ENCODE assay signal across 25 cellular contexts in genomic region chr3:126350502-126351085, GRCh38. TPM values are rescaled to one million over a fixed set of nuclear protein-coding genes. Genes with fewer than 3 reads are reported as not detected.
A peak's percentile ranks its signal among the peaks of the same experiment; 100 is the strongest.
DNase-seq lines count a peak whose midpoint lies in the region; ATAC-seq and TF ChIP-seq lines count a peak whose summit lies in the region.
"Had no signal": no experiment of that assay in that cellular context is flagged by ENCODE, and none has a peak within 500 bp of the region (broad histone marks: within the 10 kb centered on the region; RNA-seq: fewer than 3 reads in every experiment).

No MANE protein-coding gene starts in this region.

- peaks cover 3% of the 10 kb centered on the region for H3K4me1 Mint-ChIP-seq in stimulated activated memory B cell treated with anti-CD40 and anti-IgM and Interleukin-4, amounts not matched to agents 10 μg/mL and 1 μg/mL and 100 μg/mL, for 72 hours
- peaks cover 3 to 4% of the 10 kb centered on the region in 2 donors for H3K4me1 Mint-ChIP-seq in effector memory CD8-positive, alpha-beta T cell (ENCODE audit: low read depth in 2 of 2)
- H3K4me1 Mint-ChIP-seq: stimulated activated effector memory CD8-positive, alpha-beta T cell treated with anti-CD3 and anti-CD28 coated beads, Interleukin-12 subunit alpha, Interleukin-12 subunit beta, amount 100 ng/mL, for 72 hours had no signal

- peaks cover 29% of the 10 kb centered on the region for H3K27me3 Mint-ChIP-seq in stimulated activated memory B cell treated with anti-CD40 and anti-IgM and Interleukin-4, amounts not matched to agents 10 μg/mL and 1 μg/mL and 100 μg/mL, for 72 hours
- peaks cover 6 to 25% of the 10 kb centered on the region in 2 donors for H3K27me3 Mint-ChIP-seq in effector memory CD8-positive, alpha-beta T cell

- H3K27ac ChIP-seq in right atrium auricular region (peak overlapping the region; percentile 97), left lung (no peak overlapping the region), skeletal muscle tissue (ENCODE audit: low read depth, low read length) (no peak overlapping the region)
- H3K27ac ChIP-seq: brain microvascular endothelial cell, C4-2B, GM23248, VCaP had no signal

- H3K4me1 ChIP-seq in right atrium auricular region = peaks cover 0 to 92% of the 10 kb centered on the region in 2 donors
- peaks cover 18 to 33% of the 10 kb centered on the region in 2 donors for H3K4me1 ChIP-seq in left lung
- H3K4me1 ChIP-seq in skeletal muscle tissue (ENCODE audit: control insufficient read depth in 3 of 3, insufficient read depth in 3 of 3, low read length in 3 of 3) = peaks cover 43 to 100% (median 100%) of the 10 kb centered on the region in 3 donors

- no peaks in the 10 kb centered on the region for H3K36me3 Mint-ChIP-seq in stimulated activated memory B cell treated with anti-CD40 and anti-IgM and Interleukin-4, amounts not matched to agents 10 μg/mL and 1 μg/mL and 100 μg/mL, for 72 hours
- H3K36me3 Mint-ChIP-seq in effector memory CD8-positive, alpha-beta T cell (ENCODE audit: insufficient read depth) = no peaks in the 10 kb centered on the region
- H3K36me3 Mint-ChIP-seq: activated naive CD8-positive, alpha-beta T cell; stimulated activated effector memory CD8-positive, alpha-beta T cell treated with anti-CD3 and anti-CD28 coated beads, Interleukin-12 subunit alpha, Interleukin-12 subunit beta, amount 100 ng/mL, for 72 hours had no signal

- H3K36me3 ChIP-seq in right atrium auricular region = peaks cover 55% of the 10 kb centered on the region
- peaks cover 0 to 19% of the 10 kb centered on the region in 2 donors for H3K36me3 ChIP-seq in left lung
- peaks cover 16 to 44% (median 22%) of the 10 kb centered on the region in 3 donors for H3K36me3 ChIP-seq in skeletal muscle tissue (ENCODE audit: control insufficient read depth in 3 of 3, insufficient read depth in 3 of 3, low read length in 3 of 3)
- H3K36me3 ChIP-seq: brain microvascular endothelial cell had no signal

- no peak overlapping the region for H3K4me3 ChIP-seq in right atrium auricular region
- no peak overlapping the region for H3K4me3 ChIP-seq in left lung
- H3K4me3 ChIP-seq in skeletal muscle tissue (ENCODE audit: low read length in 3 of 3) = peak overlapping the region in 2 of 3 donors; percentile 41 to 47
- H3K4me3 ChIP-seq: GM23248 had no signal

- H3K27me3 ChIP-seq in right atrium auricular region = no peaks in the 10 kb centered on the region
- peaks cover 0 to 19% of the 10 kb centered on the region in 2 donors for H3K27me3 ChIP-seq in left lung
- no peaks in the 10 kb centered on the region for H3K27me3 ChIP-seq in skeletal muscle tissue (ENCODE audit: control insufficient read depth in 3 of 3, insufficient read depth in 3 of 3, low read length in 3 of 3)
- H3K27me3 ChIP-seq: brain microvascular endothelial cell had no signal

- ATAC-seq in Right ventricle myocardium inferior = no peak
- peak; percentile 7 for ATAC-seq in left lung
- ATAC-seq in stimulated activated memory B cell treated with anti-CD40 and anti-IgM and Interleukin-4, amounts not matched to agents 10 μg/mL and 1 μg/mL and 100 μg/mL, for 72 hours = no peak
- no peak for ATAC-seq in effector memory CD8-positive, alpha-beta T cell (replicated peaks)
- no peak for ATAC-seq in GM19324 (IDR thresholded peaks at IDR 0.05; ENCODE audit: low FRiP score, unreplicated experiment)
- ATAC-seq: stimulated activated effector memory CD8-positive, alpha-beta T cell treated with anti-CD3 and anti-CD28 coated beads, Interleukin-12 subunit alpha, Interleukin-12 subunit beta, amount 100 ng/mL, for 72 hours had no signal

- DNase-seq in right atrium auricular region (ENCODE audit: low spot score) = no peak
- DNase-seq in Right ventricle myocardium inferior (ENCODE audit: missing footprints) = no peak
- DNase-seq in left lung = peak; percentile 27 to 54
- DNase-seq in GM20000 (ENCODE audit: low spot score) = no peak
- no peak for DNase-seq in effector memory CD8-positive, alpha-beta T cell
- DNase-seq: ACHN; activated CD8-positive, alpha-beta memory T cell treated with anti-CD3 and anti-CD28 coated beads for 24 hours; brain microvascular endothelial cell; GM23248; Kasumi-1; NCI-H1417; NCI-H524 treated with DMSO at 0.1 percent for 48 hours; nephron progenitor cell; SIG-M5 had no signal

- intact Hi-C loops in Right ventricle myocardium inferior (cut with DNase I) (no loop called here), left lung (cut with DNase I) (no loop called here)

- H3K27ac Mint-ChIP-seq in stimulated activated memory B cell treated with anti-CD40 and anti-IgM and Interleukin-4, amounts not matched to agents 10 μg/mL and 1 μg/mL and 100 μg/mL, for 72 hours = no peak overlapping the region
- H3K27ac Mint-ChIP-seq in effector memory CD8-positive, alpha-beta T cell = no peak overlapping the region
- H3K27ac Mint-ChIP-seq: activated naive CD8-positive, alpha-beta T cell; nephron progenitor cell; stimulated activated effector memory CD8-positive, alpha-beta T cell treated with anti-CD3 and anti-CD28 coated beads, Interleukin-12 subunit alpha, Interleukin-12 subunit beta, amount 100 ng/mL, for 72 hours had no signal

- no peak overlapping the region for H3K4me3 Mint-ChIP-seq in stimulated activated memory B cell treated with anti-CD40 and anti-IgM and Interleukin-4, amounts not matched to agents 10 μg/mL and 1 μg/mL and 100 μg/mL, for 72 hours
- no peak overlapping the region for H3K4me3 Mint-ChIP-seq in effector memory CD8-positive, alpha-beta T cell
- H3K4me3 Mint-ChIP-seq: activated naive CD8-positive, alpha-beta T cell; nephron progenitor cell; stimulated activated effector memory CD8-positive, alpha-beta T cell treated with anti-CD3 and anti-CD28 coated beads, Interleukin-12 subunit alpha, Interleukin-12 subunit beta, amount 100 ng/mL, for 72 hours had no signal

- peak overlapping the region in 1 of 3 donors; percentile 66 for H3K9ac ChIP-seq in skeletal muscle tissue (ENCODE audit: low read depth in 1 of 3, low read length in 3 of 3)
- H3K9ac ChIP-seq: GM23248 had no signal

- no peak for TF ChIP-seq CTCF in right atrium auricular region (IDR thresholded peaks at IDR 0.05)
- no peak for TF ChIP-seq CTCF in left lung (IDR thresholded peaks at IDR 0.05)
- TF ChIP-seq CTCF in GM20000 (IDR thresholded peaks at IDR 0.05; ENCODE audit: extremely low read depth, missing control alignments) = no peak

- H3K9me3 Mint-ChIP-seq in stimulated activated memory B cell treated with anti-CD40 and anti-IgM and Interleukin-4, amounts not matched to agents 10 μg/mL and 1 μg/mL and 100 μg/mL, for 72 hours = no peaks in the 10 kb centered on the region
- no peaks in the 10 kb centered on the region for H3K9me3 Mint-ChIP-seq in effector memory CD8-positive, alpha-beta T cell
- H3K9me3 Mint-ChIP-seq: nephron progenitor cell; stimulated activated effector memory CD8-positive, alpha-beta T cell treated with anti-CD3 and anti-CD28 coated beads, Interleukin-12 subunit alpha, Interleukin-12 subunit beta, amount 100 ng/mL, for 72 hours had no signal

- H3K9me3 ChIP-seq in right atrium auricular region (no peaks in the 10 kb centered on the region), left lung (no peaks in the 10 kb centered on the region), skeletal muscle tissue (ENCODE audit: control insufficient read depth in 3 of 3, low read length in 3 of 3) (no peaks in the 10 kb centered on the region)

RNA-seq across cellular contexts. Expression of gene KLF15, which starts 6.6 kb away (rescaled TPM):
- total RNA-seq in right atrium auricular region (10 to 100 TPM; 43.4 to 55.1 TPM), Right ventricle myocardium inferior (33.0 TPM), left lung (10 to 100 TPM; 12.8 to 14.8 TPM), skeletal muscle tissue (2.6 TPM)
- total RNA-seq: T-helper 1 cell treated with Interleukin-12 subunit alpha and Interleukin-12 subunit beta and Interleukin-4 antibody, amounts not matched to agents 30 ng/mL and 1 ng/mL, for 36 hours had no signal

RNA-seq across cellular contexts. Expression of gene CFAP100, which starts 44.1 kb away (rescaled TPM):
- total RNA-seq in right atrium auricular region (not detected), Right ventricle myocardium inferior (not detected), left lung (1 to 10 TPM in 1 of 2 donors, not detected in 1; 8.2 TPM), skeletal muscle tissue (not detected)
- total RNA-seq: fibroblast of villous mesenchyme; GM23248; kidney epithelial cell; T-helper 1 cell treated with Interleukin-12 subunit alpha and Interleukin-12 subunit beta and Interleukin-4 antibody, amounts not matched to agents 30 ng/mL and 1 ng/mL, for 36 hours; ureter had no signal

Comparison
In these comparisons a context has a peak if more than half of its experiments do, and no peak if none do; other contexts are left out.
1. DNase-seq: peak in left lung (2 of 2); none in right atrium auricular region (single experiment), Right ventricle myocardium inferior (single experiment), GM20000 (single experiment) and effector memory CD8-positive, alpha-beta T cell (0 of 3).
2. H3K27ac ChIP-seq: peak in right atrium auricular region (2 of 2); none in left lung (0 of 2) and skeletal muscle tissue (single experiment).
3. H3K4me3 ChIP-seq: peak in skeletal muscle tissue (2 of 3); none in right atrium auricular region (0 of 2) and left lung (0 of 2).